ENCODE assay signal across 1 cellular context in the genomic region with DNA sequence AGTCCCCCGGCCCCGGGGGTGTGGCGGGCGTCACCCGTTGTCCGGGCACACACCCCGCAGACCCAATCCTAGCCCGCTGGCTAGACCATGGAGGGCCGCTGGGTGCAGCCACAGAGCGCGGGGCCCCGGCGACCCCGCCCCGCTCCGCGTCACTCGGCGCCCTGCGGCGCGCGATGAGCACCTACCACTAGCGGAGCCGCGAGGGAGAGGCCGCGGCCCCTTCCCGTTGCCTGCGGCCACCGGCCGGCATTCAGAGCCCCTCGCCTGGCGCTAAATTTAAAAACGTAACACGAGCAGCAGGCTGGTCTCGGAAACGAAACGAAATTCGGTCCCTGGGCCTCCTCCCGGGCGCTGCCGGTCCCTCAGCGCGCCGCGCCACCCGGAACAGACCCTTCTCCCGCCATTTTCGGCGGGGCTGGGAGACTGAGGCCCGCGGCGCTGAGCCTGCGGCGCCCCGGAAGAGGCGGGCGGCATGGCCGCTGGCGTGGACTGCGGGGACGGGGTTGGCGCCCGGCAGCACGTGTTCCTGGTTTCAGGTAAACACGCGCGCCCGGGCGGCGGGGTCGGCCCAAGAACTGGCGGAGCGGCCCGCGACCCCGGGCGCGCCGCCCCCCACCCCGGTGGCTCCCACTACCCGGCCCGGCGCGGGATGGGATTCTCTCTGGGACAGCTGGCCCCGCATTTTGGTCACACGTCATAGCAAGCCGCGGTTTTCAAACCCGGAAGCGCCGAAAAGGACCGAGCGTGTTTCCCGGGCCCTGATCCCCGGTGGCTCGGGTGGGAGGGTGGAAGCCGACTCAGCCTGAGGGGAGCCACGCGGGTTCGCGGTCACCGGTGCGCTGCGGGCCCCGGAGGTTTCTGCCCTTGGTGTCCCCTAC.
TF ChIP-seq lines count a peak whose summit lies in the region.

Gene RNASEH2B, plus strand, starts transcription at position 187 of the 878 bp plus-strand sequence. Its CDS starts 286 bp downstream, at position 473.

TF ChIP-seq in HepG2, 621 proteins besides CTCF, POLR2A, EP300 and RAD21 (continued from another document):
- TF ChIP-seq, protein P1, sequence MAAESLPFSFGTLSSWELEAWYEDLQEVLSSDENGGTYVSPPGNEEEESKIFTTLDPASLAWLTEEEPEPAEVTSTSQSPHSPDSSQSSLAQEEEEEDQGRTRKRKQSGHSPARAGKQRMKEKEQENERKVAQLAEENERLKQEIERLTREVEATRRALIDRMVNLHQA (CRISPR knock-in tag; IDR thresholded peaks at IDR 0.05), result no peak
- TF ChIP-seq HCFC1 (IDR thresholded peaks at IDR 0.05; ENCODE audit: low read depth, low read length) (no peak), ATRX (CRISPR knock-in tag; IDR thresholded peaks at IDR 0.05; ENCODE audit: borderline replicate concordance) (no peak), THAP11 (CRISPR knock-in tag; IDR thresholded peaks at IDR 0.05) (peak; percentile 44), GLI4 (CRISPR knock-in tag; IDR thresholded peaks at IDR 0.05; ENCODE audit: borderline replicate concordance) (no peak), HOXD1 (CRISPR knock-in tag; IDR thresholded peaks at IDR 0.05) (no peak), NR1H2 (CRISPR knock-in tag; IDR thresholded peaks at IDR 0.05; ENCODE audit: borderline replicate concordance, low read depth) (0 out of 2 replicates have a peak, but pooled peaks have one; percentile 39), ZBTB14 (CRISPR knock-in tag; IDR thresholded peaks at IDR 0.05) (no peak), ZNF24 (IDR thresholded peaks at IDR 0.05) (no peak), AFF4 (CRISPR knock-in tag; IDR thresholded peaks at IDR 0.05) (no peak), ZNF234 (CRISPR knock-in tag; conservative IDR thresholded peaks at IDR 0.05) (no peak; the same call in 1 of the 2 replicates), SETDB1 (CRISPR knock-in tag; IDR thresholded peaks at IDR 0.05; ENCODE audit: borderline replicate concordance) (no peak), ZNF709 (CRISPR knock-in tag; IDR thresholded peaks at IDR 0.05) (peak; percentile 93; the same call in 1 of the 2 replicates), ARID3A (IDR thresholded peaks at IDR 0.05; ENCODE audit: low read depth, low read length) (no peak), ARID5B (CRISPR knock-in tag; IDR thresholded peaks at IDR 0.05) (no peak; the same call in 1 of the 2 replicates), SSRP1 (CRISPR knock-in tag; IDR thresholded peaks at IDR 0.05) (no peak), ZFP36L1 (CRISPR knock-in tag; IDR thresholded peaks at IDR 0.05) (0 out of 2 replicates have a peak, but pooled peaks have one; percentile 32)
- TF ChIP-seq, protein P2, sequence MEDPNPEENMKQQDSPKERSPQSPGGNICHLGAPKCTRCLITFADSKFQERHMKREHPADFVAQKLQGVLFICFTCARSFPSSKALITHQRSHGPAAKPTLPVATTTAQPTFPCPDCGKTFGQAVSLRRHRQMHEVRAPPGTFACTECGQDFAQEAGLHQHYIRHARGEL (CRISPR knock-in tag; IDR thresholded peaks at IDR 0.05), result no peak
- TF ChIP-seq, protein P3, sequence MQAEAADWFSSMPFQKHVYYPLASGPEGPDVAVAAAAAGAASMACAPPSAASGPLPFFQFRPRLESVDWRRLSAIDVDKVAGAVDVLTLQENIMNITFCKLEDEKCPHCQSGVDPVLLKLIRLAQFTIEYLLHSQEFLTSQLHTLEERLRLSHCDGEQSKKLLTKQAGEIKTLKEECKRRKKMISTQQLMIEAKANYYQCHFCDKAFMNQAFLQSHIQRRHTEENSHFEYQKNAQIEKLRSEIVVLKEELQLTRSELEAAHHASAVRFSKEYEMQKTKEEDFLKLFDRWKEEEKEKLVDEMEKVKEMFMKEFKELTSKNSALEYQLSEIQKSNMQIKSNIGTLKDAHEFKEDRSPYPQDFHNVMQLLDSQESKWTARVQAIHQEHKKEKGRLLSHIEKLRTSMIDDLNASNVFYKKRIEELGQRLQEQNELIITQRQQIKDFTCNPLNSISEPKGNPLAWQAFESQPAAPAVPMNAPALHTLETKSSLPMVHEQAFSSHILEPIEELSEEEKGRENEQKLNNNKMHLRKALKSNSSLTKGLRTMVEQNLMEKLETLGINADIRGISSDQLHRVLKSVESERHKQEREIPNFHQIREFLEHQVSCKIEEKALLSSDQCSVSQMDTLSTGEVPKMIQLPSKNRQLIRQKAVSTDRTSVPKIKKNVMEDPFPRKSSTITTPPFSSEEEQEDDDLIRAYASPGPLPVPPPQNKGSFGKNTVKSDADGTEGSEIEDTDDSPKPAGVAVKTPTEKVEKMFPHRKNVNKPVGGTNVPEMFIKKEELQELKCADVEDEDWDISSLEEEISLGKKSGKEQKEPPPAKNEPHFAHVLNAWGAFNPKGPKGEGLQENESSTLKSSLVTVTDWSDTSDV (CRISPR knock-in tag; IDR thresholded peaks at IDR 0.05), result no peak
TF ChIP-seq in HepG2: peak in this region for 226.
